ENCODE assay signal across 9 cellular contexts in genomic region chr16:50244504-50245416, GRCh38. TPM values are rescaled to one million over a fixed set of nuclear protein-coding genes. Genes with fewer than 3 reads are reported as not detected.
DNase-seq lines count a peak whose midpoint lies in the region; ATAC-seq lines count a peak whose summit lies in the region.
"Had no signal": no experiment of that assay in that cellular context is flagged by ENCODE, and none has a peak within 500 bp of the region (broad histone marks: within the 10 kb centered on the region; RNA-seq: fewer than 3 reads in every experiment).

No MANE protein-coding gene starts in this region.

- H3K27ac Mint-ChIP-seq in activated T-cell treated with anti-CD3 and anti-CD28 coated beads, Interleukin-2, amount 50 U/mL, for 72 hours, result peak overlapping the region; percentile 84
- peak overlapping the region; percentile 87 for H3K27ac Mint-ChIP-seq in activated T-helper 17 cell treated with anti-CD3 and anti-CD28 coated beads, Interleukin-2, amount 50 U/mL, for 72 hours

- peaks cover 0 to 13% (median 0%) of the 10 kb centered on the region in 5 donors for H3K27me3 ChIP-seq in subcutaneous abdominal adipose tissue (ENCODE audit: control insufficient read depth in 5 of 5, insufficient read depth in 4 of 5, low read length in 5 of 5)
- H3K27me3 ChIP-seq: body of pancreas had no signal

- no peak for ATAC-seq in activated T-cell treated with anti-CD3 and anti-CD28 coated beads, Interleukin-2, amount 50 U/mL, for 72 hours (replicated peaks in 1 of 2)
- no peak for ATAC-seq in activated T-helper 17 cell treated with anti-CD3 and anti-CD28 coated beads, Interleukin-2, amount 50 U/mL, for 72 hours (replicated peaks)
- ATAC-seq in GM21447 (IDR thresholded peaks at IDR 0.05; ENCODE audit: unreplicated experiment), result no peak

- H3K27ac ChIP-seq in subcutaneous abdominal adipose tissue (ENCODE audit: low read depth, low read length), result no peak overlapping the region
- H3K27ac ChIP-seq: body of pancreas had no signal

- peak overlapping the region in 1 of 5 donors; percentile 20 for H3K9ac ChIP-seq in subcutaneous abdominal adipose tissue (ENCODE audit: low read length in 5 of 5)

- H3K9me3 Mint-ChIP-seq in activated T-cell treated with anti-CD3 and anti-CD28 coated beads, Interleukin-2, amount 50 U/mL, for 72 hours, result no peaks in the 10 kb centered on the region
- no peaks in the 10 kb centered on the region for H3K9me3 Mint-ChIP-seq in activated T-helper 17 cell treated with anti-CD3 and anti-CD28 coated beads, Interleukin-2, amount 50 U/mL, for 72 hours

- H3K4me3 ChIP-seq in subcutaneous abdominal adipose tissue (ENCODE audit: low read depth in 1 of 5, low read length in 5 of 5), result peak overlapping the region; percentile 57 to 73 (median 62)

- no peaks in the 10 kb centered on the region for H3K36me3 Mint-ChIP-seq in activated T-cell treated with anti-CD3 and anti-CD28 coated beads, Interleukin-2, amount 50 U/mL, for 72 hours (ENCODE audit: insufficient read depth in 2 of 2)
- H3K36me3 Mint-ChIP-seq in activated T-helper 17 cell treated with anti-CD3 and anti-CD28 coated beads, Interleukin-2, amount 50 U/mL, for 72 hours (ENCODE audit: low read depth), result no peaks in the 10 kb centered on the region

- peaks cover 4 to 26% (median 21%) of the 10 kb centered on the region in 5 donors for H3K4me1 ChIP-seq in subcutaneous abdominal adipose tissue (ENCODE audit: control insufficient read depth in 5 of 5, insufficient read depth in 5 of 5, low read length in 5 of 5)

- no peaks in the 10 kb centered on the region for H3K9me3 ChIP-seq in subcutaneous abdominal adipose tissue (ENCODE audit: control insufficient read depth in 5 of 5, low read length in 5 of 5)
- H3K9me3 ChIP-seq: body of pancreas had no signal

- H3K4me3 Mint-ChIP-seq in activated T-cell treated with anti-CD3 and anti-CD28 coated beads, Interleukin-2, amount 50 U/mL, for 72 hours, result peak overlapping the region; percentile 87
- peak overlapping the region; percentile 80 for H3K4me3 Mint-ChIP-seq in activated T-helper 17 cell treated with anti-CD3 and anti-CD28 coated beads, Interleukin-2, amount 50 U/mL, for 72 hours

- H3K36me3 ChIP-seq in subcutaneous abdominal adipose tissue (ENCODE audit: control insufficient read depth in 5 of 5, insufficient read depth in 5 of 5, low read length in 5 of 5), result no peaks in the 10 kb centered on the region

- DNase-seq in activated T-cell treated with anti-CD3 and anti-CD28 coated beads, Interleukin-2, amount 50 U/mL, for 72 hours, result no peak
- DNase-seq in activated T-cell treated with anti-CD3 and anti-CD28 coated beads, Interleukin-2, amount 50 U/mL, for 48 hours, result no peak
- peak; percentile 76 for DNase-seq in iPS-NIHi11 (ENCODE audit: low spot score)
- DNase-seq in C1 segment of cervical spinal cord (lab: John Stamatoyannopoulos, UW), result no peak
- no peak for DNase-seq in NCI-H187 (lab: John Stamatoyannopoulos, UW)

- no peaks in the 10 kb centered on the region for H3K27me3 Mint-ChIP-seq in activated T-cell treated with anti-CD3 and anti-CD28 coated beads, Interleukin-2, amount 50 U/mL, for 72 hours (ENCODE audit: low read depth)
- no peaks in the 10 kb centered on the region for H3K27me3 Mint-ChIP-seq in activated T-helper 17 cell treated with anti-CD3 and anti-CD28 coated beads, Interleukin-2, amount 50 U/mL, for 72 hours

- peaks cover 15% of the 10 kb centered on the region for H3K4me1 Mint-ChIP-seq in activated T-cell treated with anti-CD3 and anti-CD28 coated beads, Interleukin-2, amount 50 U/mL, for 72 hours (ENCODE audit: low read depth)
- H3K4me1 Mint-ChIP-seq in activated T-helper 17 cell treated with anti-CD3 and anti-CD28 coated beads, Interleukin-2, amount 50 U/mL, for 72 hours, result no peaks in the 10 kb centered on the region

RNA-seq across cellular contexts. Expression of gene ADCY7, which starts 21.6 kb away (rescaled TPM):
- total RNA-seq in activated T-cell treated with anti-CD3 and anti-CD28 coated beads, Interleukin-2, amount 50 U/mL, for 72 hours, result 10 to 100 TPM; 67.5 to 97.1 TPM
- 100 to 1,000 TPM; 156 to 173 TPM for total RNA-seq in activated T-helper 17 cell treated with anti-CD3 and anti-CD28 coated beads, Interleukin-2, amount 50 U/mL, for 72 hours
